13 cellular contexts compared by ENCODE assay signal in genomic region chr14:102498005-102498677, GRCh38. TPM values are rescaled to one million over a fixed set of nuclear protein-coding genes. Genes with fewer than 3 reads are reported as not detected.
DNase-seq lines count a peak whose midpoint lies in the region; ATAC-seq, FAIRE-seq and TF ChIP-seq lines count a peak whose summit lies in the region.
"Had no signal": no experiment of that assay in that cellular context is flagged by ENCODE, and none has a peak within 500 bp of the region (broad histone marks: within the 10 kb centered on the region; RNA-seq: fewer than 3 reads in every experiment).

No MANE protein-coding gene starts in this region.

- no peak overlapping the region for H3K4me3 ChIP-seq in Loucy (ENCODE audit: low read length, poor library complexity, severe bottlenecking)
- H3K4me3 ChIP-seq in HAP-1, result no peak overlapping the region
- H3K4me3 ChIP-seq: esophagus squamous epithelium, ovary had no signal

- H3K79me2 ChIP-seq in Loucy (ENCODE audit: insufficient read depth, low read length), result no peaks in the 10 kb centered on the region

- H3K9me3 Mint-ChIP-seq in chondrocyte (ENCODE audit: low read depth) (no peaks in the 10 kb centered on the region), neural crest cell (no peaks in the 10 kb centered on the region)

- no peaks in the 10 kb centered on the region for H3F3A ChIP-seq in Loucy (ENCODE audit: low read depth)

- TF ChIP-seq CTCF in Loucy (conservative IDR thresholded peaks at IDR 0.05; ENCODE audit: low read length), result peak; percentile 34; the same call in 1 of the 2 replicates
- TF ChIP-seq CTCF in chondrocyte (IDR thresholded peaks at IDR 0.05), result peak; percentile 52
- peak; percentile 38 for TF ChIP-seq CTCF in neural crest cell (conservative IDR thresholded peaks at IDR 0.05)

- no peak overlapping the region for H3K4me2 ChIP-seq in Loucy (ENCODE audit: low read depth, low read length, poor library complexity, severe bottlenecking)

- no peaks in the 10 kb centered on the region for H4K20me1 ChIP-seq in Loucy (ENCODE audit: insufficient read depth, low read length, poor library complexity, severe bottlenecking)

- H3K4me3 Mint-ChIP-seq in chondrocyte (ENCODE audit: unreplicated experiment) (no peak overlapping the region), neural crest cell (no peak overlapping the region)

- H3K9me2 ChIP-seq in Loucy (replicated peaks; ENCODE audit: low read depth, low read length), result no peaks in the 10 kb centered on the region

- H3K4me1 ChIP-seq in Loucy (ENCODE audit: insufficient read depth, low read length, poor library complexity, severe bottlenecking) (peaks cover 9% of the 10 kb centered on the region), HAP-1 (no peaks in the 10 kb centered on the region)

- H3K36me3 ChIP-seq in Loucy (ENCODE audit: insufficient read depth, low read length), result no peaks in the 10 kb centered on the region
- H3K36me3 ChIP-seq in HAP-1 (replicated peaks), result no peaks in the 10 kb centered on the region
- H3K36me3 ChIP-seq: ovary had no signal

- H3K27me3 Mint-ChIP-seq in chondrocyte (ENCODE audit: low read depth) (no peaks in the 10 kb centered on the region), neural crest cell (ENCODE audit: low read depth) (no peaks in the 10 kb centered on the region)

- in situ Hi-C loops in HAP-1 (cut with MboI; ENCODE audit: low sequenced_read_pairs), result no loop called here

- peak; percentile 57 for DNase-seq in ELF-1 (ENCODE audit: low read depth, low spot score)
- no peak for DNase-seq in chondrocyte (ENCODE audit: low spot score)
- DNase-seq in neural crest cell (ENCODE audit: low read depth, low spot score), result no peak
- DNase-seq in HAP-1 (ENCODE audit: low spot score in 2 of 2), result no peak
- DNase-seq in HTR-8/SVneo (ENCODE audit: insufficient read length, low spot score), result no peak
- no peak for DNase-seq in glomerular visceral epithelial cell (ENCODE audit: extremely low spot score)
- DNase-seq: amniotic stem cell, DMS79, esophagus squamous epithelium, NCI-H748 treated with DMSO at 0.1 percent for 48 hours, ovary had no signal

- H3K9ac ChIP-seq in Loucy (ENCODE audit: low read depth, low read length, poor library complexity, severe bottlenecking), result no peak overlapping the region

- ATAC-seq in HG02870 (IDR thresholded peaks at IDR 0.05; ENCODE audit: unreplicated experiment), result no peak

- H3K36me3 Mint-ChIP-seq in chondrocyte (ENCODE audit: low read depth) (peaks cover 9% of the 10 kb centered on the region), neural crest cell (ENCODE audit: low read depth) (peaks cover 3% of the 10 kb centered on the region)

- H3K27me3 ChIP-seq in Loucy (ENCODE audit: insufficient read depth, low read length, poor library complexity, severe bottlenecking) (no peaks in the 10 kb centered on the region), HAP-1 (ENCODE audit: low read depth) (no peaks in the 10 kb centered on the region)
- H3K27me3 ChIP-seq: esophagus squamous epithelium, ovary had no signal

- FAIRE-seq in HTR-8/SVneo (lab: Jason Lieb, UNC), result no peak

- no peaks in the 10 kb centered on the region for H3K9me3 ChIP-seq in Loucy (ENCODE audit: insufficient read depth, low read depth, low read length)
- no peaks in the 10 kb centered on the region for H3K9me3 ChIP-seq in HAP-1
- H3K9me3 ChIP-seq: esophagus squamous epithelium, ovary had no signal

- H3K27ac Mint-ChIP-seq in chondrocyte (ENCODE audit: unreplicated experiment) (no peak overlapping the region), neural crest cell (ENCODE audit: unreplicated experiment) (no peak overlapping the region)

- H2AFZ ChIP-seq in Loucy (ENCODE audit: low read length), result no peak overlapping the region

- H3K4me1 Mint-ChIP-seq in chondrocyte (ENCODE audit: low read depth), result peaks cover 7% of the 10 kb centered on the region
- H3K4me1 Mint-ChIP-seq in neural crest cell, result peaks cover 6% of the 10 kb centered on the region

RNA-seq across cellular contexts. Expression of gene ANKRD9, which starts 11.4 kb away (rescaled TPM):
- total RNA-seq in chondrocyte (17.3 to 19.5 TPM (median 18.0 TPM) in 3 replicates), neural crest cell (33.2 and 40.0 TPM in 2 replicates)
